In the genomic region with DNA sequence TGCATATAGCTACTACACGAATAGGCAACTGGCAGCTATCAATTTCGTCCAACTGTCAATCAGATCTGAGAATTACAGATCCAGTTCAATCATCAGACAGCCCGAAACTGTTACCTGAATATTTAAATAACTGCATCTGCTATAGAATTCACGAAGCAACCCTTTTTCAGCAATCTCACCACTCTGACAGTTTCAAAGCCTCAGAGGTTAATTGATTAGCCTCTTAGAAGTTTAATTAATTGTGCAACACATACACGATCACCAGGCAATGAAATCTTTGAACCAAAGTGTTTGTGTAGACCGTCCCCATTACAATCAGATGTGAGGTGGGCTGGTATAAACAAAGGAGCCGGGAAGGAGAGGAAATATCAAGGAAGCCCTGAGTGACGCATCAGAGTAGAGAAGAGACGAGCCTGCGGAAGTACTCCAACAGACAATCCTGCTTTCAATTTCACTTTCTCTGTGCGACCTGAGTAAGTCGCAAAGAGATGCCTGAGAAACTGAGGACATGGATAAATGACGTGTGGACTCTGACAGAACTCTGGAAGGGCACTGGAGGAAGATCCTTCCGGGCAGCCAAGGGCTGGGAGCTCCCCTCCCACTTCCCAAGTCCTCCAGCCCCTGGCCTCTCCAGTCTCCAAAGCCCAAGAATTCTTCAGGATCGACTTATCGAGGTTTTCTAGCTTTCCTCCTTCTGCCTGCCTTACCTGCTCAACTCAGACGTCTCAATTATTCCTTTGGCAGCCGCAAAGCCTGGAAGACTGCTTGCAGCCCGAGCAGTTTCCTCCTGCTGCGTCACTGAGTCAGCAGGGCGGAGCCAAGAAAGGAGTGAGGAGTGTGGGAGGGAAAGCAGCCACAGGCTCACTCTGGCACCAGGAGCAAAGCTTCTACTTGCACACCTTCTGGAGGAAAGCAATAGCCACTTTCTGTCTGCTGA, we compare ENCODE assay signal across 8 cellular contexts. TPM values are rescaled to one million over a fixed set of nuclear protein-coding genes. Genes with fewer than 3 reads are reported as not detected.
DNase-seq lines count a peak whose midpoint lies in the region; ATAC-seq and TF ChIP-seq lines count a peak whose summit lies in the region.

A gene with protein sequence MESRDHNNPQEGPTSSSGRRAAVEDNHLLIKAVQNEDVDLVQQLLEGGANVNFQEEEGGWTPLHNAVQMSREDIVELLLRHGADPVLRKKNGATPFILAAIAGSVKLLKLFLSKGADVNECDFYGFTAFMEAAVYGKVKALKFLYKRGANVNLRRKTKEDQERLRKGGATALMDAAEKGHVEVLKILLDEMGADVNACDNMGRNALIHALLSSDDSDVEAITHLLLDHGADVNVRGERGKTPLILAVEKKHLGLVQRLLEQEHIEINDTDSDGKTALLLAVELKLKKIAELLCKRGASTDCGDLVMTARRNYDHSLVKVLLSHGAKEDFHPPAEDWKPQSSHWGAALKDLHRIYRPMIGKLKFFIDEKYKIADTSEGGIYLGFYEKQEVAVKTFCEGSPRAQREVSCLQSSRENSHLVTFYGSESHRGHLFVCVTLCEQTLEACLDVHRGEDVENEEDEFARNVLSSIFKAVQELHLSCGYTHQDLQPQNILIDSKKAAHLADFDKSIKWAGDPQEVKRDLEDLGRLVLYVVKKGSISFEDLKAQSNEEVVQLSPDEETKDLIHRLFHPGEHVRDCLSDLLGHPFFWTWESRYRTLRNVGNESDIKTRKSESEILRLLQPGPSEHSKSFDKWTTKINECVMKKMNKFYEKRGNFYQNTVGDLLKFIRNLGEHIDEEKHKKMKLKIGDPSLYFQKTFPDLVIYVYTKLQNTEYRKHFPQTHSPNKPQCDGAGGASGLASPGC (minus strand): TSS at position 797 of the 937 bp plus-strand sequence. CDS start 2,450 bp downstream, outside the sequence.

- peak; percentile 28 to 64 (median 44) for DNase-seq in CD4-positive, alpha-beta T cell
- peak; percentile 43 for DNase-seq in GM19238 (ENCODE audit: insufficient read length, low spot score)
- peak; percentile 73 for DNase-seq in RWPE1 (ENCODE audit: low spot score)
- DNase-seq in glomerular visceral epithelial cell (ENCODE audit: extremely low spot score): peak; percentile 63
- peak in 50 of 56 donors; percentile 22 to 84 (median 54) for DNase-seq in nucleus accumbens (lab: John Stamatoyannopoulos, UW)
- peak; percentile 86 for DNase-seq in ureter (ENCODE audit: low spot score)

- no peaks in the 10 kb centered on the region for H3K27me3 ChIP-seq in CD4-positive, alpha-beta T cell (ENCODE audit: control insufficient read depth, insufficient read depth, low read length)

- H3K4me1 Mint-ChIP-seq in CD4-positive, alpha-beta T cell (ENCODE audit: low read depth): peaks cover 52% of the 10 kb centered on the region
- H3K4me1 Mint-ChIP-seq in activated naive CD4-positive, alpha-beta T cell treated with anti-CD3 and anti-CD28 coated beads, Interleukin-2, amount 50 U/mL, for 24 hours: peaks cover 57% of the 10 kb centered on the region

- POLR2A ChIA-PET in CD4-positive, alpha-beta T cell (lab: Charles Lee): interaction anchor here (0.8 to 3.6 kb wide), 16 partner anchors 9 to 559 kb away, joined by 3 to 38 read pairs (median 4); a partner anchor contains a TSS
- POLR2A ChIA-PET in RWPE1 (lab: Yijun Ruan, JAX; ENCODE audit: low non-redundant PET): no interaction called here

- peaks cover 57% of the 10 kb centered on the region for H3K36me3 Mint-ChIP-seq in CD4-positive, alpha-beta T cell (ENCODE audit: low read depth)
- peaks cover 12% of the 10 kb centered on the region for H3K36me3 Mint-ChIP-seq in activated naive CD4-positive, alpha-beta T cell treated with anti-CD3 and anti-CD28 coated beads, Interleukin-2, amount 50 U/mL, for 24 hours

- peak within 1 kb of the TSS; percentile 99 for H3K27ac Mint-ChIP-seq in CD4-positive, alpha-beta T cell
- H3K27ac Mint-ChIP-seq in activated naive CD4-positive, alpha-beta T cell treated with anti-CD3 and anti-CD28 coated beads, Interleukin-2, amount 50 U/mL, for 24 hours: peak within 1 kb of the TSS; percentile 100

- peak within 1 kb of the TSS; percentile 95 for H3K4me3 Mint-ChIP-seq in CD4-positive, alpha-beta T cell
- peak within 1 kb of the TSS; percentile 100 for H3K4me3 Mint-ChIP-seq in activated naive CD4-positive, alpha-beta T cell treated with anti-CD3 and anti-CD28 coated beads, Interleukin-2, amount 50 U/mL, for 24 hours

- no peak for TF ChIP-seq CTCF in CD4-positive, alpha-beta T cell (IDR thresholded peaks at IDR 0.05)
- TF ChIP-seq CTCF in RWPE1 (conservative IDR thresholded peaks at IDR 0.05; ENCODE audit: low read depth): no peak

- peaks cover 2% of the 10 kb centered on the region for H3K9me3 Mint-ChIP-seq in CD4-positive, alpha-beta T cell
- H3K9me3 Mint-ChIP-seq in activated naive CD4-positive, alpha-beta T cell treated with anti-CD3 and anti-CD28 coated beads, Interleukin-2, amount 50 U/mL, for 24 hours: no peaks in the 10 kb centered on the region

- intact Hi-C loops in CD4-positive, alpha-beta T cell (cut with DNase I, micrococcal nuclease): loop anchor here (5.0 to 10.0 kb wide), 2 partner anchors 249 to 1954 kb away; a partner anchor contains a TSS

- ATAC-seq in CD4-positive, alpha-beta T cell (ENCODE audit: poor library complexity): peak; percentile 85
- peak; percentile 87 for ATAC-seq in HG03342 (IDR thresholded peaks at IDR 0.05; ENCODE audit: unreplicated experiment)

- peak within 1 kb of the TSS; percentile 89 for H3K27ac ChIP-seq in CD4-positive, alpha-beta T cell (ENCODE audit: low read depth, low read length)
- peak within 1 kb of the TSS; percentile 90 for H3K27ac ChIP-seq in RWPE1

- no peaks in the 10 kb centered on the region for H3K27me3 Mint-ChIP-seq in CD4-positive, alpha-beta T cell
- H3K27me3 Mint-ChIP-seq in activated naive CD4-positive, alpha-beta T cell treated with anti-CD3 and anti-CD28 coated beads, Interleukin-2, amount 50 U/mL, for 24 hours: no peaks in the 10 kb centered on the region

- CTCF ChIA-PET in CD4-positive, alpha-beta T cell (lab: Charles Lee): interaction anchor here (1.0 to 2.8 kb wide), 5 partner anchors 12 to 204 kb away, joined by 3 to 13 read pairs (median 9); no protein-coding TSS in a partner anchor
- CTCF ChIA-PET in RWPE1 (lab: Yijun Ruan, JAX): interaction anchor here (0.6 to 2.2 kb wide), 9 partner anchors 12 to 1799 kb away, joined by 3 to 7 read pairs (median 3); no protein-coding TSS in a partner anchor

- H3K9me3 ChIP-seq in CD4-positive, alpha-beta T cell (ENCODE audit: control insufficient read depth, low read length): no peaks in the 10 kb centered on the region

RNA-seq across cellular contexts. Expression of the gene that starts here (rescaled TPM):
- 1 to 10 TPM; 3.5 to 3.7 TPM for total RNA-seq in CD4-positive, alpha-beta T cell
- 15.0 TPM for total RNA-seq in ureter

Comparison
In these comparisons a context has a peak if more than half of its experiments do, and no peak if none do; other contexts are left out.
1. Peak in every context shown above with its lines: DNase-seq, ATAC-seq and H3K27ac ChIP-seq.